ENCODE assay signal across 19 cellular contexts in genomic region chr11:8060146-8060719, GRCh38. TPM values are rescaled to one million over a fixed set of nuclear protein-coding genes. Genes with fewer than 3 reads are reported as not detected.
DNase-seq lines count a peak whose midpoint lies in the region; ATAC-seq, FAIRE-seq and TF ChIP-seq lines count a peak whose summit lies in the region.
"Had no signal": no experiment of that assay in that cellular context is flagged by ENCODE, and none has a peak within 500 bp of the region (broad histone marks: within the 10 kb centered on the region; RNA-seq: fewer than 3 reads in every experiment).

No MANE protein-coding gene starts in this region.

- no peaks in the 10 kb centered on the region for H3K36me3 ChIP-seq in IMR-90 (ENCODE audit: control insufficient read depth, insufficient read depth, low read length)
- H3K36me3 ChIP-seq in HepG2 (replicated peaks in 1 of 2; ENCODE audit: control insufficient read depth in 1 of 2, insufficient read depth in 2 of 2, low read length in 2 of 2): no peaks in the 10 kb centered on the region
- H3K36me3 ChIP-seq in smooth muscle cell (ENCODE audit: low read depth): no peaks in the 10 kb centered on the region
- H3K36me3 ChIP-seq: cardiac muscle cell had no signal

- ATAC-seq in IMR-90 (ENCODE audit: low read depth) (no peak), HepG2 (no peak)
- ATAC-seq: left colon had no signal

- H3K27me3 ChIP-seq in IMR-90 (ENCODE audit: control insufficient read depth, insufficient read depth, low read length) (no peaks in the 10 kb centered on the region; the same call in 1 of the 2 replicates), HepG2 (ENCODE audit: control insufficient read depth in 1 of 2, insufficient read depth in 2 of 2, low read length in 2 of 2) (peaks cover 4 to 39% of the 10 kb centered on the region in 2 experiments; a peak in 4 of 5 replicates), smooth muscle cell (ENCODE audit: low read depth) (no peaks in the 10 kb centered on the region)
- H3K27me3 ChIP-seq: cardiac muscle cell had no signal

- no peak overlapping the region for H4K5ac ChIP-seq in IMR-90 (ENCODE audit: low read depth, low read length)

- H2BK20ac ChIP-seq in IMR-90 (ENCODE audit: low read depth, low read length): no peak overlapping the region

- H3K4me1 ChIP-seq in IMR-90 (ENCODE audit: control insufficient read depth, insufficient read depth, low read length) (peaks cover 10% of the 10 kb centered on the region), HepG2 (ENCODE audit: insufficient read depth, low read length) (no peaks in the 10 kb centered on the region), smooth muscle cell (ENCODE audit: low read depth) (peaks cover 4% of the 10 kb centered on the region)

- H3F3A ChIP-seq in smooth muscle cell (ENCODE audit: low read depth): peaks cover 6% of the 10 kb centered on the region

- intact Hi-C loops in IMR-90 (cut with micrococcal nuclease) (no loop called here), HepG2 (cut with micrococcal nuclease; ENCODE audit: unreplicated experiment) (no loop called here)

- DNase-seq in NCI-H1105 treated with DMSO at 0.1 percent for 48 hours (lab: John Stamatoyannopoulos, UW) (peak; percentile 16), NCI-H1105 (lab: John Stamatoyannopoulos, UW) (no peak), IMR-90 (no peak), HepG2 (ENCODE audit: low spot score) (no peak), smooth muscle cell (lab: John Stamatoyannopoulos, UW; ENCODE audit: unreplicated experiment) (no peak), DMS53 treated with DMSO at 0.1 percent for 48 hours (lab: John Stamatoyannopoulos, UW; ENCODE audit: unreplicated experiment) (no peak), inferior parietal cortex (ENCODE audit: extremely low spot score) (no peak), amniotic stem cell (lab: John Stamatoyannopoulos, UW) (no peak)
- DNase-seq: activated CD4-positive, alpha-beta T cell treated with anti-CD3 and anti-CD28 coated beads, Interleukin-2, amount 50 U/mL, for 1 hour; activated gamma-delta T cell treated with Interleukin-2 at 50 U/mL for 16 hours; dermis blood vessel endothelial cell; left colon; NCI-H1092 treated with DMSO at 0.1 percent for 48 hours; NCI-H526; nephron progenitor cell; stimulated activated CD4-positive, alpha-beta T cell treated with anti-CD3 and anti-CD28 coated beads, Interleukin-4, amount 100 ng/mL, for 24 hours; T-helper 2 cell; trophoblast cell had no signal

- TF ChIP-seq RAD21 in IMR-90 (IDR thresholded peaks at IDR 0.05; ENCODE audit: low read length) (no peak), HepG2 (CRISPR knock-in tag; IDR thresholded peaks at IDR 0.05) (no peak)

- POLR2A ChIA-PET in IMR-90 (lab: Charles Lee; ENCODE audit: unreplicated experiment): no interaction called here
- POLR2A ChIA-PET in HepG2 (lab: Yijun Ruan, JAX): no interaction called here

- no peak overlapping the region for H3K23ac ChIP-seq in IMR-90 (ENCODE audit: low read depth, low read length)

- no peak overlapping the region for H2BK120ac ChIP-seq in IMR-90 (ENCODE audit: low read depth, low read length)

- H3K4ac ChIP-seq in IMR-90 (ENCODE audit: low read depth, low read length): no peak overlapping the region

- no peak overlapping the region for H4K8ac ChIP-seq in IMR-90 (ENCODE audit: low read depth in 2 of 2, low read length in 2 of 2)

- no peak for TF ChIP-seq POLR2A in IMR-90 (IDR thresholded peaks at IDR 0.05; ENCODE audit: low read depth, low read length)
- no peak for TF ChIP-seq POLR2A in HepG2 (IDR thresholded peaks at IDR 0.05; ENCODE audit: insufficient read depth in 1 of 2, low read depth in 2 of 2, low read length in 2 of 2)

- dilution Hi-C loops in IMR-90 (cut with HindIII; ENCODE audit: low sequenced_read_pairs, unreplicated experiment): no loop called here

- WGBS in IMR-90 (ENCODE audit: extremely low coverage in 2 of 2, insufficient read length in 1 of 2), 2 experiments: 100% methylated on average over 2 of the region's 3 CpGs; no CpG with 5 or more reads in 1 of the 2 experiments
- 30% methylated on average over 3 of the region's 3 CpGs for WGBS in HepG2 (ENCODE audit: low lambda C conversion rate)
- WGBS in smooth muscle cell (ENCODE audit: low lambda C conversion rate): 91% methylated on average over 3 of the region's 3 CpGs

- CTCF ChIA-PET in IMR-90 (lab: Yijun Ruan, JAX): no interaction called here
- CTCF ChIA-PET in HepG2 (lab: Yijun Ruan, JAX; ENCODE audit: low intra/inter-chr PET ratio, low total read pairs): no interaction called here

- H3K9ac ChIP-seq in IMR-90 (ENCODE audit: low read depth, low read length) (no peak overlapping the region), HepG2 (ENCODE audit: insufficient read depth, low read depth, low read length) (no peak overlapping the region), smooth muscle cell (ENCODE audit: low read depth) (no peak overlapping the region)

- no peak for FAIRE-seq in HepG2 (lab: Jason Lieb, UNC)

- no peak overlapping the region for H2AK5ac ChIP-seq in IMR-90 (ENCODE audit: low read depth, low read length)

- H2BK5ac ChIP-seq in IMR-90 (ENCODE audit: low read depth, low read length, poor library complexity, severe bottlenecking): no peak overlapping the region

- no peaks in the 10 kb centered on the region for H3K79me1 ChIP-seq in IMR-90 (ENCODE audit: low read depth in 1 of 2, low read length in 2 of 2)

- TF ChIP-seq EP300 in HepG2 (IDR thresholded peaks at IDR 0.05; ENCODE audit: low read depth in 2 of 2, low read length in 2 of 2): no peak
- TF ChIP-seq EP300 in HepG2 (CRISPR knock-in tag; IDR thresholded peaks at IDR 0.05; ENCODE audit: borderline replicate concordance): no peak

- H4K20me1 ChIP-seq in IMR-90 (ENCODE audit: insufficient read depth, low read length) (no peaks in the 10 kb centered on the region), HepG2 (ENCODE audit: insufficient read depth, low read length) (no peaks in the 10 kb centered on the region), smooth muscle cell (ENCODE audit: low read depth) (no peaks in the 10 kb centered on the region)

- no peak overlapping the region for H2AK9ac ChIP-seq in IMR-90 (replicated peaks; ENCODE audit: low read depth, low read length, poor library complexity)

- H3K4me2 ChIP-seq in IMR-90 (ENCODE audit: low read depth, low read length): no peak overlapping the region
- no peak overlapping the region for H3K4me2 ChIP-seq in HepG2 (ENCODE audit: low read depth, low read length)
- H3K4me2 ChIP-seq in smooth muscle cell: no peak overlapping the region

- H3K79me2 ChIP-seq in HepG2 (ENCODE audit: insufficient read depth, low read length) (no peaks in the 10 kb centered on the region), smooth muscle cell (ENCODE audit: low read depth) (no peaks in the 10 kb centered on the region)

- H3K4me3 ChIP-seq in IMR-90 (ENCODE audit: insufficient read depth, low read depth, low read length) (no peak overlapping the region), HepG2 (replicated peaks in 1 of 3; ENCODE audit: insufficient read depth in 1 of 3, low read depth in 2 of 3, low read length in 3 of 3) (no peak overlapping the region), smooth muscle cell (no peak overlapping the region)
- H3K4me3 ChIP-seq: cardiac muscle cell had no signal

- no peak overlapping the region for H2BK15ac ChIP-seq in IMR-90 (ENCODE audit: low read depth, low read length)

- no peak overlapping the region for H3K18ac ChIP-seq in IMR-90 (ENCODE audit: low read depth, low read length)

- BruUV-seq in IMR-90 (replicated peaks; lab: Mats Ljungman, UMichigan): no TSS peak
- BruUV-seq in HepG2 (replicated peaks; lab: Mats Ljungman, UMichigan): no TSS peak

- H2AFZ ChIP-seq in IMR-90 (replicated peaks; ENCODE audit: low read length, poor library complexity) (peak overlapping the region; percentile 25), HepG2 (ENCODE audit: low read length) (no peak overlapping the region), smooth muscle cell (ENCODE audit: low read depth) (no peak overlapping the region)

- no peak overlapping the region for H3K27ac ChIP-seq in IMR-90 (ENCODE audit: insufficient read depth, low read length)
- H3K27ac ChIP-seq in HepG2 (ENCODE audit: extremely low read length, insufficient read depth, low read length): no peak overlapping the region
- peak overlapping the region; percentile 82 for H3K27ac ChIP-seq in smooth muscle cell (ENCODE audit: low read depth)
- H3K27ac ChIP-seq: cardiac muscle cell had no signal

- H4K91ac ChIP-seq in IMR-90 (ENCODE audit: insufficient read depth, low read depth, low read length): no peak overlapping the region

- in situ Hi-C loops in IMR-90 (cut with MboI; ENCODE audit: low sequenced_read_pairs) (no loop called here), HepG2 (cut with HindIII; ENCODE audit: extremely low pct_ligation_motif_present, low pct_unique_long_range_greater_than_20kb) (no loop called here)

- peaks cover 17% of the 10 kb centered on the region for H3K9me1 ChIP-seq in IMR-90 (ENCODE audit: insufficient read depth, low read length)

- TF ChIP-seq CTCF in IMR-90 (conservative IDR thresholded peaks at IDR 0.05; ENCODE audit: low read depth, low read length): no peak
- TF ChIP-seq CTCF in HepG2 (CRISPR knock-in tag; IDR thresholded peaks at IDR 0.05): no peak
- no peak for TF ChIP-seq CTCF in smooth muscle cell (IDR thresholded peaks at IDR 0.05; ENCODE audit: borderline replicate concordance, insufficient read depth, poor library complexity, severe bottlenecking)

- no peak overlapping the region; the same call in 1 of the 2 replicates for H3K14ac ChIP-seq in IMR-90 (replicated peaks; ENCODE audit: low read depth, low read length)

- H3K9me3 ChIP-seq in IMR-90 (ENCODE audit: control insufficient read depth, insufficient read depth, low read length) (no peaks in the 10 kb centered on the region), HepG2 (ENCODE audit: low read length) (no peaks in the 10 kb centered on the region), smooth muscle cell (replicated peaks; ENCODE audit: low read depth) (no peaks in the 10 kb centered on the region)

- no peak overlapping the region for H3K56ac ChIP-seq in IMR-90 (ENCODE audit: extremely low read depth, insufficient read depth, low read length)

RNA-seq across cellular contexts. Expression of gene TUB, which starts 20.8 kb away (rescaled TPM):
- 10.8 and 12.9 TPM in 2 replicates for total RNA-seq in IMR-90 (2012; rRNA removed)
- 11.5 and 11.8 TPM in 2 replicates for polyA plus RNA-seq in IMR-90 (2012; rRNA removed)
- polyA plus RNA-seq in IMR-90 (2012; cell fraction: cytosol; rRNA removed): 4.6 and 7.4 TPM in 2 replicates
- 20.6 and 35.3 TPM in 2 replicates for polyA plus RNA-seq in IMR-90 (2012; cell fraction: nucleus; rRNA removed; ENCODE audit: low replicate concordance)
- total RNA-seq in HepG2 (2016; rRNA removed; fragmentation: Illumina TruSeq; extraction: Trizol): 5.4 and 5.6 TPM in 2 replicates
- 0.40 and 0.44 TPM in 2 replicates for total RNA-seq in HepG2 (2016; cell fraction: cytosol; rRNA removed; fragmentation: Illumina TruSeq; extraction: Trizol; ENCODE audit: low read depth)
- total RNA-seq in HepG2 (2016; cell fraction: insoluble cytoplasmic fraction; rRNA removed; fragmentation: Illumina TruSeq; extraction: Trizol): 5.3 and 5.6 TPM in 2 replicates
- 3.0 and 3.1 TPM in 2 replicates for total RNA-seq in HepG2 (2016; cell fraction: membrane; rRNA removed; fragmentation: Illumina TruSeq; extraction: Trizol)
- 4.7 and 5.3 TPM in 2 replicates for total RNA-seq in HepG2 (2016; cell fraction: nucleus; rRNA removed; fragmentation: Illumina TruSeq; extraction: Trizol)
- 4.3 and 4.8 TPM in 2 replicates for polyA plus RNA-seq in HepG2 (2011; rRNA removed)
- polyA plus RNA-seq in HepG2 (2011; cell fraction: cytosol; rRNA removed): 2.8 and 2.9 TPM in 2 replicates
- polyA plus RNA-seq in HepG2 (2011; cell fraction: nucleus; rRNA removed): 10.1 and 11.7 TPM in 2 replicates
- polyA plus RNA-seq in HepG2 (2012): 2.4 and 2.6 TPM in 2 replicates
- polyA plus RNA-seq in HepG2 (2016; cell fraction: cytosol; fragmentation: Illumina TruSeq; extraction: Trizol; ENCODE audit: low read depth): 0.19 and 0.22 TPM in 2 replicates
- 3.2 and 3.5 TPM in 2 replicates for polyA plus RNA-seq in HepG2 (2016; cell fraction: insoluble cytoplasmic fraction; fragmentation: Illumina TruSeq; extraction: Trizol; ENCODE audit: low read depth)
- 0.88 and 0.95 TPM in 2 replicates for polyA plus RNA-seq in HepG2 (2016; cell fraction: membrane; fragmentation: Illumina TruSeq; extraction: Trizol; ENCODE audit: low read depth)
- 6.7 and 6.8 TPM in 2 replicates for polyA plus RNA-seq in HepG2 (2016; cell fraction: nucleus; fragmentation: Illumina TruSeq; extraction: Trizol; ENCODE audit: insufficient read depth, low read depth)
- 8.1 TPM in 1 of 2 replicates, not detected in the other for polyA minus RNA-seq in HepG2 (2011; rRNA and poly(A)+ RNA removed; ENCODE audit: low replicate concordance)
- 3.9 and 4.5 TPM in 2 replicates for polyA minus RNA-seq in HepG2 (2011; cell fraction: cytosol; rRNA and poly(A)+ RNA removed)
- 4.9 and 5.2 TPM in 2 replicates for polyA minus RNA-seq in HepG2 (2011; cell fraction: nucleus; rRNA and poly(A)+ RNA removed)
- 9.5 and 11.5 TPM in 2 replicates for total RNA-seq in smooth muscle cell
- polyA plus RNA-seq in smooth muscle cell: 5.2 and 6.0 TPM in 2 replicates
